Comparison of ENCODE assay signal across 8 cellular contexts in genomic region chr5:115328617-115329274, GRCh38. TPM values are rescaled to one million over a fixed set of nuclear protein-coding genes. Genes with fewer than 3 reads are reported as not detected.
DNase-seq lines count a peak whose midpoint lies in the region; ATAC-seq, FAIRE-seq and TF ChIP-seq lines count a peak whose summit lies in the region.
"Not testable (repeated sequence)": the region's sequence is repeated elsewhere in the genome, so short reads cannot be mapped to it uniquely, and the experiment has no call there.

No MANE protein-coding gene starts in this region.

- not testable (repeated sequence) for H3K36me3 ChIP-seq in OCI-LY7 (ENCODE audit: insufficient read depth, low read length); bronchial epithelial cell (ENCODE audit: control insufficient read depth, insufficient read depth, low read length); iPS-20b (ENCODE audit: insufficient read depth, low read depth, low read length)

- H3K9me3 ChIP-seq in OCI-LY7 (ENCODE audit: low read length); iPS-20b (ENCODE audit: insufficient read depth, low read depth, low read length): not testable (repeated sequence)

- FAIRE-seq in GM12892 (lab: Jason Lieb, UNC) (peak; percentile 54), bronchial epithelial cell (lab: Jason Lieb, UNC) (peak; percentile 97), urothelium cell line (lab: Jason Lieb, UNC) (peak; percentile 5)

- not testable (repeated sequence) for H3K79me2 ChIP-seq in OCI-LY7 (ENCODE audit: insufficient read depth, low read depth, low read length)

- not testable (repeated sequence) for H3K4me3 ChIP-seq in OCI-LY7 (ENCODE audit: low read depth, low read length, poor library complexity, severe bottlenecking); bronchial epithelial cell (ENCODE audit: low read depth, low read length)
- peak overlapping the region; percentile 51; the same call in 1 of the 2 replicates for H3K4me3 ChIP-seq in iPS-20b (ENCODE audit: low read length)

- peak overlapping the region; percentile 42; the same call in 1 of the 2 replicates for H3K9ac ChIP-seq in iPS-20b (ENCODE audit: low read depth, low read length)

- H2AFZ ChIP-seq in OCI-LY7 (ENCODE audit: low read length): peak overlapping the region; percentile 60; the same call in 1 of the 2 replicates

- peak; percentile 51 for ATAC-seq in GM21390 (IDR thresholded peaks at IDR 0.05; ENCODE audit: unreplicated experiment)
- peak; percentile 59 for ATAC-seq in HG03354 (IDR thresholded peaks at IDR 0.05; ENCODE audit: poor library complexity, severe bottlenecking, unreplicated experiment)

- not testable (repeated sequence) for H3K4me1 ChIP-seq in OCI-LY7 (ENCODE audit: insufficient read depth, low read length, poor library complexity, severe bottlenecking)
- H3K4me1 ChIP-seq in iPS-20b (ENCODE audit: insufficient read depth, low read length): peaks cover 16% of the 10 kb centered on the region; the same call in 1 of the 2 replicates

- H4K20me1 ChIP-seq in OCI-LY7 (ENCODE audit: insufficient read depth, low read length): not testable (repeated sequence)

- POLR2A ChIA-PET in OCI-LY7 (lab: Charles Lee): not testable (repeated sequence)

- H3K4me2 ChIP-seq in OCI-LY7 (ENCODE audit: low read length): peak overlapping the region; percentile 38

- CTCF ChIA-PET in OCI-LY7 (lab: Charles Lee; ENCODE audit: unreplicated experiment): not testable (repeated sequence)

- H3K9me2 ChIP-seq in OCI-LY7 (ENCODE audit: insufficient read depth, low read length): not testable (repeated sequence)

- DNase-seq in GM12892 (ENCODE audit: insufficient read length); bronchial epithelial cell (ENCODE audit: low read depth); urothelium cell line (ENCODE audit: low spot score): not testable (repeated sequence)
- DNase-seq in NCI-H146 (lab: John Stamatoyannopoulos, UW) (peak; percentile 14), OCI-LY7 (ENCODE audit: low spot score) (peak; percentile 13)

- TF ChIP-seq CTCF in OCI-LY7 (conservative IDR thresholded peaks at IDR 0.05; ENCODE audit: low read length); bronchial epithelial cell (IDR thresholded peaks at IDR 0.05; ENCODE audit: insufficient read depth, low read length, severe bottlenecking): not testable (repeated sequence)

- not testable (repeated sequence) for BruUV-seq in OCI-LY7 (replicated peaks; lab: Mats Ljungman, UMichigan)

- intact Hi-C loops in OCI-LY7 (cut with micrococcal nuclease; ENCODE audit: unreplicated experiment): not testable (repeated sequence)

- H3K27ac ChIP-seq in OCI-LY7 (ENCODE audit: low read depth, low read length, poor library complexity, severe bottlenecking): not testable (repeated sequence)
- peak overlapping the region; percentile 55 for H3K27ac ChIP-seq in iPS-20b (ENCODE audit: low read length)

- H3K27me3 ChIP-seq in bronchial epithelial cell (ENCODE audit: control insufficient read depth, insufficient read depth, low read length); iPS-20b (ENCODE audit: insufficient read depth, low read length): not testable (repeated sequence)

- TF ChIP-seq POLR2A in GM12892 (IDR thresholded peaks at IDR 0.05; ENCODE audit: low read depth, low read length): not testable (repeated sequence)

RNA-seq across cellular contexts. Expression of gene CCDC112, which starts 32.3 kb away (rescaled TPM):
- polyA plus RNA-seq in GM12892 (2012; ENCODE audit: missing spikeins): 5.0 TPM
- 15.8 and 32.8 TPM in 2 replicates for total RNA-seq in OCI-LY7 (2014; rRNA removed; shearing (Covaris generic))
- total RNA-seq in OCI-LY7 (2022) (9.7 and 13.0 TPM in 2 replicates), bronchial epithelial cell (4.5 and 4.9 TPM in 2 replicates)
